Comparison of ENCODE assay signal across 9 cellular contexts in genomic region chr5:174418809-174419522, GRCh38.
DNase-seq lines count a peak whose midpoint lies in the region; ATAC-seq, FAIRE-seq and TF ChIP-seq lines count a peak whose summit lies in the region.
"Had no signal": no experiment of that assay in that cellular context is flagged by ENCODE, and none has a peak within 500 bp of the region (broad histone marks: within the 10 kb centered on the region; RNA-seq: fewer than 3 reads in every experiment).

No MANE protein-coding gene starts in this region.

- TF ChIP-seq POLR2A in HepG2 (IDR thresholded peaks at IDR 0.05; ENCODE audit: insufficient read depth in 1 of 2, low read depth in 2 of 2, low read length in 2 of 2), result no peak

- H3K4me2 ChIP-seq in HepG2 (ENCODE audit: low read depth, low read length), result peak overlapping the region; percentile 29; the same call in 1 of the 2 replicates

- H3K9me3 ChIP-seq in HepG2 (ENCODE audit: low read length), result no peaks in the 10 kb centered on the region
- H3K9me3 ChIP-seq: vagina had no signal

- H3K27me3 ChIP-seq in HepG2 (ENCODE audit: control insufficient read depth in 1 of 2, insufficient read depth in 2 of 2, low read length in 2 of 2), result no peaks in the 10 kb centered on the region
- H3K27me3 ChIP-seq: vagina had no signal

- TF ChIP-seq EP300 in HepG2 (IDR thresholded peaks at IDR 0.05; ENCODE audit: low read depth in 2 of 2, low read length in 2 of 2), result no peak
- no peak for TF ChIP-seq EP300 in HepG2 (CRISPR knock-in tag; IDR thresholded peaks at IDR 0.05; ENCODE audit: borderline replicate concordance)

- no peak overlapping the region for H3K4me3 ChIP-seq in HepG2 (replicated peaks in 1 of 3; ENCODE audit: insufficient read depth in 1 of 3, low read depth in 2 of 3, low read length in 3 of 3)
- H3K4me3 ChIP-seq: vagina had no signal

- H3K9ac ChIP-seq in HepG2 (ENCODE audit: insufficient read depth, low read depth, low read length), result no peak overlapping the region

- no peak for FAIRE-seq in HepG2 (lab: Jason Lieb, UNC)

- no peak overlapping the region for H3K27ac ChIP-seq in HepG2 (ENCODE audit: extremely low read length, insufficient read depth, low read length)
- H3K27ac ChIP-seq: vagina had no signal

- DNase-seq in Daoy (ENCODE audit: low read depth), result peak; percentile 57
- peak; percentile 51 for DNase-seq in activated CD8-positive, alpha-beta memory T cell treated with anti-CD3 and anti-CD28 coated beads, Interleukin-2, amount 50 U/mL, for 48 hours
- DNase-seq in HepG2 (ENCODE audit: low spot score), result peak; percentile 7
- no peak for DNase-seq in HT-29 (ENCODE audit: low spot score)
- no peak for DNase-seq in NCI-H187 treated with DMSO at 0.1 percent for 48 hours (lab: John Stamatoyannopoulos, UW)

- in situ Hi-C loops in HepG2 (cut with HindIII; ENCODE audit: extremely low pct_ligation_motif_present, low pct_unique_long_range_greater_than_20kb), result loop anchor here (5.0 kb wide), 2 partner anchors 318 to 378 kb away; no protein-coding TSS in a partner anchor

- H3K36me3 ChIP-seq in HepG2 (replicated peaks in 1 of 2; ENCODE audit: control insufficient read depth in 1 of 2, insufficient read depth in 2 of 2, low read length in 2 of 2), result no peaks in the 10 kb centered on the region
- H3K36me3 ChIP-seq: vagina had no signal

- BruUV-seq in HepG2 (replicated peaks; lab: Mats Ljungman, UMichigan), result no TSS peak

- no peak for TF ChIP-seq CTCF in HepG2 (CRISPR knock-in tag; IDR thresholded peaks at IDR 0.05)

- POLR2A ChIA-PET in HepG2 (lab: Yijun Ruan, JAX), result no interaction called here

- no peaks in the 10 kb centered on the region for H4K20me1 ChIP-seq in HepG2 (ENCODE audit: insufficient read depth, low read length)

- intact Hi-C loops in HepG2 (cut with micrococcal nuclease; ENCODE audit: unreplicated experiment), result loop anchor here (1.0 kb wide), 2 partner anchors 317 to 374 kb away; no protein-coding TSS in a partner anchor

- no peaks in the 10 kb centered on the region for H3K79me2 ChIP-seq in HepG2 (ENCODE audit: insufficient read depth, low read length)

- peak; percentile 7 for ATAC-seq in HG02610 (IDR thresholded peaks at IDR 0.05; ENCODE audit: unreplicated experiment)
- peak; percentile 79 for ATAC-seq in HepG2
- ATAC-seq in GM18520 (IDR thresholded peaks at IDR 0.05; ENCODE audit: unreplicated experiment), result no peak
- no peak for ATAC-seq in HG03571 (IDR thresholded peaks at IDR 0.05; ENCODE audit: unreplicated experiment)

- 12% methylated on average over 16 of the region's 17 CpGs for WGBS in HepG2 (ENCODE audit: low lambda C conversion rate)

- CTCF ChIA-PET in HepG2 (lab: Yijun Ruan, JAX; ENCODE audit: low intra/inter-chr PET ratio, low total read pairs), result interaction anchor here (1.0 to 2.4 kb wide), 4 partner anchors 317 to 517 kb away, joined by 4 to 25 read pairs (median 13); no protein-coding TSS in a partner anchor

- TF ChIP-seq RAD21 in HepG2 (CRISPR knock-in tag; IDR thresholded peaks at IDR 0.05), result no peak

- H3K4me1 ChIP-seq in HepG2 (ENCODE audit: insufficient read depth, low read length), result peaks cover 8% of the 10 kb centered on the region; the same call in 1 of the 2 replicates

- no peak overlapping the region for H2AFZ ChIP-seq in HepG2 (ENCODE audit: low read length)

TF ChIP-seq in HepG2, 621 proteins besides CTCF, POLR2A, EP300 and RAD21 (continues in another document):
- TF ChIP-seq ZSCAN9 (CRISPR knock-in tag; IDR thresholded peaks at IDR 0.05; ENCODE audit: borderline replicate concordance), result no peak
- TF ChIP-seq U2AF2 (IDR thresholded peaks at IDR 0.05; ENCODE audit: low read depth, low read length), result 0 out of 2 replicates have a peak, but pooled peaks have one; percentile 52
- TF ChIP-seq BCL6 (CRISPR knock-in tag; IDR thresholded peaks at IDR 0.05), result no peak
- no peak for TF ChIP-seq ARNT2 (CRISPR knock-in tag; IDR thresholded peaks at IDR 0.05; ENCODE audit: low read depth)
- no peak for TF ChIP-seq ZMAT5 (CRISPR knock-in tag; IDR thresholded peaks at IDR 0.05; ENCODE audit: borderline replicate concordance, low read depth)
- TF ChIP-seq ZXDC (CRISPR knock-in tag; IDR thresholded peaks at IDR 0.05), result no peak
- no peak for TF ChIP-seq SRSF9 (IDR thresholded peaks at IDR 0.05; ENCODE audit: borderline replicate concordance, insufficient read depth, low read depth, low read length, poor library complexity, severe bottlenecking)
- no peak for TF ChIP-seq ZNF768 (CRISPR knock-in tag; IDR thresholded peaks at IDR 0.05)
- TF ChIP-seq, protein P1, sequence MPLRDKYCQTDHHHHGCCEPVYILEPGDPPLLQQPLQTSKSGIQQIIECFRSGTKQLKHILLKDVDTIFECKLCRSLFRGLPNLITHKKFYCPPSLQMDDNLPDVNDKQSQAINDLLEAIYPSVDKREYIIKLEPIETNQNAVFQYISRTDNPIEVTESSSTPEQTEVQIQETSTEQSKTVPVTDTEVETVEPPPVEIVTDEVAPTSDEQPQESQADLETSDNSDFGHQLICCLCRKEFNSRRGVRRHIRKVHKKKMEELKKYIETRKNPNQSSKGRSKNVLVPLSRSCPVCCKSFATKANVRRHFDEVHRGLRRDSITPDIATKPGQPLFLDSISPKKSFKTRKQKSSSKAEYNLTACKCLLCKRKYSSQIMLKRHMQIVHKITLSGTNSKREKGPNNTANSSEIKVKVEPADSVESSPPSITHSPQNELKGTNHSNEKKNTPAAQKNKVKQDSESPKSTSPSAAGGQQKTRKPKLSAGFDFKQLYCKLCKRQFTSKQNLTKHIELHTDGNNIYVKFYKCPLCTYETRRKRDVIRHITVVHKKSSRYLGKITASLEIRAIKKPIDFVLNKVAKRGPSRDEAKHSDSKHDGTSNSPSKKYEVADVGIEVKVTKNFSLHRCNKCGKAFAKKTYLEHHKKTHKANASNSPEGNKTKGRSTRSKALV (CRISPR knock-in tag; IDR thresholded peaks at IDR 0.05), result no peak
- TF ChIP-seq SKI (IDR thresholded peaks at IDR 0.05; ENCODE audit: partially characterized antibody), result no peak
- TF ChIP-seq NONO (IDR thresholded peaks at IDR 0.05), result no peak
- TF ChIP-seq NONO (CRISPR knock-in tag; conservative IDR thresholded peaks at IDR 0.05), result no peak
- TF ChIP-seq, protein P2, sequence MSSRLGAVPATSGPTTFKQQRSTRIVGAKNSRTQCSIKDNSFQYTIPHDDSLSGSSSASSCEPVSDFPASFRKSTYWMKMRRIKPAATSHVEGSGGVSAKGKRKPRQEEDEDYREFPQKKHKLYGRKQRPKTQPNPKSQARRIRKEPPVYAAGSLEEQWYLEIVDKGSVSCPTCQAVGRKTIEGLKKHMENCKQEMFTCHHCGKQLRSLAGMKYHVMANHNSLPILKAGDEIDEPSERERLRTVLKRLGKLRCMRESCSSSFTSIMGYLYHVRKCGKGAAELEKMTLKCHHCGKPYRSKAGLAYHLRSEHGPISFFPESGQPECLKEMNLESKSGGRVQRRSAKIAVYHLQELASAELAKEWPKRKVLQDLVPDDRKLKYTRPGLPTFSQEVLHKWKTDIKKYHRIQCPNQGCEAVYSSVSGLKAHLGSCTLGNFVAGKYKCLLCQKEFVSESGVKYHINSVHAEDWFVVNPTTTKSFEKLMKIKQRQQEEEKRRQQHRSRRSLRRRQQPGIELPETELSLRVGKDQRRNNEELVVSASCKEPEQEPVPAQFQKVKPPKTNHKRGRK (CRISPR knock-in tag; IDR thresholded peaks at IDR 0.05), result peak; percentile 46; the same call in 1 of the 2 replicates
- TF ChIP-seq, protein P3, sequence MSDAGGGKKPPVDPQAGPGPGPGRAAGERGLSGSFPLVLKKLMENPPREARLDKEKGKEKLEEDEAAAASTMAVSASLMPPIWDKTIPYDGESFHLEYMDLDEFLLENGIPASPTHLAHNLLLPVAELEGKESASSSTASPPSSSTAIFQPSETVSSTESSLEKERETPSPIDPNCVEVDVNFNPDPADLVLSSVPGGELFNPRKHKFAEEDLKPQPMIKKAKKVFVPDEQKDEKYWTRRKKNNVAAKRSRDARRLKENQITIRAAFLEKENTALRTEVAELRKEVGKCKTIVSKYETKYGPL (CRISPR knock-in tag; IDR thresholded peaks at IDR 0.05), result no peak
- TF ChIP-seq TOPORS (CRISPR knock-in tag; IDR thresholded peaks at IDR 0.05), result no peak
- TF ChIP-seq NFKBIZ (CRISPR knock-in tag; IDR thresholded peaks at IDR 0.05), result no peak
- TF ChIP-seq GPN1 (CRISPR knock-in tag; IDR thresholded peaks at IDR 0.05; ENCODE audit: borderline replicate concordance), result no peak
- TF ChIP-seq ZNF143 (CRISPR knock-in tag; IDR thresholded peaks at IDR 0.05), result no peak
- TF ChIP-seq ZBTB43 (CRISPR knock-in tag; conservative IDR thresholded peaks at IDR 0.05), result no peak

Comparison
In these comparisons a context has a peak if more than half of its experiments do, and no peak if none do; other contexts are left out.
1. DNase-seq: peak in Daoy (single experiment), activated CD8-positive, alpha-beta memory T cell treated with anti-CD3 and anti-CD28 coated beads, Interleukin-2, amount 50 U/mL, for 48 hours (single experiment) and HepG2 (single experiment); none in HT-29 (single experiment) and NCI-H187 treated with DMSO at 0.1 percent for 48 hours (single experiment).
2. ATAC-seq: peak in HG02610 (single experiment) and HepG2 (single experiment); none in GM18520 (single experiment) and HG03571 (single experiment).